31 cellular contexts compared by ENCODE assay signal in genomic region chr14:52333108-52333507, GRCh38. TPM values are rescaled to one million over a fixed set of nuclear protein-coding genes. Genes with fewer than 3 reads are reported as not detected.
DNase-seq lines count a peak whose midpoint lies in the region; ATAC-seq, FAIRE-seq and TF ChIP-seq lines count a peak whose summit lies in the region.
"Had no signal": no experiment of that assay in that cellular context is flagged by ENCODE, and none has a peak within 500 bp of the region (broad histone marks: within the 10 kb centered on the region; RNA-seq: fewer than 3 reads in every experiment).

No MANE protein-coding gene starts in this region.

- H2BK120ac ChIP-seq in H1 (replicated peaks; ENCODE audit: low read depth, low read length), result no peak overlapping the region

- TF ChIP-seq CTCF in H1 (IDR thresholded peaks at IDR 0.05; ENCODE audit: control extremely low read depth in 1 of 3, insufficient read depth in 1 of 3, low read depth in 1 of 3, low read length in 3 of 3) (no peak), uterus (IDR thresholded peaks at IDR 0.05) (no peak), stomach (IDR thresholded peaks at IDR 0.05) (no peak)

- peaks cover 36% of the 10 kb centered on the region for H3K4me1 Mint-ChIP-seq in activated naive CD4-positive, alpha-beta T cell treated with anti-CD3 and anti-CD28 coated beads, Interleukin-2, amount 10 ng/mL, durations not matched to agents 7 days and 5 days
- peaks cover 20% of the 10 kb centered on the region for H3K4me1 Mint-ChIP-seq in T-helper 17 cell

- peak overlapping the region; percentile 2; the same call in 1 of the 2 replicates for H4K8ac ChIP-seq in H1 (ENCODE audit: extremely low read depth, insufficient read depth, low read length)

- CTCF ChIA-PET in activated naive CD4-positive, alpha-beta T cell treated with anti-CD3 and anti-CD28 coated beads, Interleukin-2, amount 10 ng/mL, durations not matched to agents 7 days and 5 days (lab: Charles Lee), result no interaction called here
- CTCF ChIA-PET in H1 (lab: Charles Lee; ENCODE audit: partially characterized antibody), result no interaction called here

- no peak for ATAC-seq in T-helper 17 cell
- ATAC-seq: A549; gastrocnemius medialis; left colon; stimulated activated memory B cell treated with anti-CD40 and anti-IgM and Interleukin-4, amounts not matched to agents 10 μg/mL and 1 μg/mL and 100 μg/mL, for 72 hours had no signal

- no peak overlapping the region for H3K9ac ChIP-seq in H1 (replicated peaks in 1 of 4; ENCODE audit: extremely low read depth in 1 of 4, low read depth in 3 of 4, low read length in 3 of 4)

- peaks cover 11% of the 10 kb centered on the region for H3K27me3 Mint-ChIP-seq in activated naive CD4-positive, alpha-beta T cell treated with anti-CD3 and anti-CD28 coated beads, Interleukin-2, amount 10 ng/mL, durations not matched to agents 7 days and 5 days
- H3K27me3 Mint-ChIP-seq in T-helper 17 cell, result no peaks in the 10 kb centered on the region
- H3K27me3 Mint-ChIP-seq: activated T-cell treated with anti-CD3 and anti-CD28 coated beads, Interleukin-2, amount 50 U/mL, for 24 hours had no signal

- peak overlapping the region; percentile 22 for H3K27ac Mint-ChIP-seq in activated naive CD4-positive, alpha-beta T cell treated with anti-CD3 and anti-CD28 coated beads, Interleukin-2, amount 10 ng/mL, durations not matched to agents 7 days and 5 days
- H3K27ac Mint-ChIP-seq in T-helper 17 cell, result peak overlapping the region; percentile 27
- H3K27ac Mint-ChIP-seq: activated T-cell treated with anti-CD3 and anti-CD28 coated beads, Interleukin-2, amount 50 U/mL, for 24 hours; HFFc6; stimulated activated memory B cell treated with anti-CD40 and anti-IgM and Interleukin-4, amounts not matched to agents 10 μg/mL and 1 μg/mL and 100 μg/mL, for 72 hours had no signal

- H3K36me3 ChIP-seq in H1 (ENCODE audit: control insufficient read depth in 2 of 4, insufficient read depth in 4 of 4, low read length in 3 of 4) (no peaks in the 10 kb centered on the region), uterus (no peaks in the 10 kb centered on the region), stomach (no peaks in the 10 kb centered on the region)
- H3K36me3 ChIP-seq: gastrocnemius medialis, sigmoid colon, SJCRH30, vagina had no signal

- H2BK20ac ChIP-seq in H1 (ENCODE audit: low read length), result no peak overlapping the region

- H3K36me3 Mint-ChIP-seq in activated naive CD4-positive, alpha-beta T cell treated with anti-CD3 and anti-CD28 coated beads, Interleukin-2, amount 10 ng/mL, durations not matched to agents 7 days and 5 days, result peaks cover 70% of the 10 kb centered on the region
- peaks cover 4% of the 10 kb centered on the region for H3K36me3 Mint-ChIP-seq in T-helper 17 cell (ENCODE audit: low read depth)
- H3K36me3 Mint-ChIP-seq: stimulated activated memory B cell treated with anti-CD40 and anti-IgM and Interleukin-4, amounts not matched to agents 10 μg/mL and 1 μg/mL and 100 μg/mL, for 72 hours had no signal

- H3K4me1 ChIP-seq in H1 (replicated peaks in 1 of 4; ENCODE audit: control insufficient read depth in 3 of 4, insufficient read depth in 4 of 4, low read length in 3 of 4) (peaks cover 0 to 2% (median 0%) of the 10 kb centered on the region in 4 experiments; a peak in 1 of 7 replicates), uterus (peaks cover 0 to 8% of the 10 kb centered on the region in 2 donors), stomach (peaks cover under 1 to 40% (median 11%) of the 10 kb centered on the region in 4 donors)
- H3K4me1 ChIP-seq: gastrocnemius medialis, SJCRH30, vagina had no signal

- intact Hi-C loops in uterus (cut with DNase I; ENCODE audit: low total_unique reads), result no loop called here
- intact Hi-C loops in stomach (cut with DNase I; ENCODE audit: low total_unique reads), result no loop called here

- no peak overlapping the region for H3K23ac ChIP-seq in H1 (ENCODE audit: insufficient read length)

- no peak overlapping the region for H4K5ac ChIP-seq in H1 (ENCODE audit: insufficient read length, low read depth, low read length)

- no peak for DNase-seq in activated naive CD4-positive, alpha-beta T cell treated with anti-CD3 and anti-CD28 coated beads, Interleukin-2, amount 10 ng/mL, durations not matched to agents 7 days and 5 days
- no peak for DNase-seq in activated naive CD4-positive, alpha-beta T cell treated with Interleukin-2 at 50 U/mL for 16 hours
- DNase-seq in T-helper 17 cell (no peak), H1 (ENCODE audit: low read depth in 1 of 2, low spot score in 2 of 2) (no peak), uterus (no peak), superior temporal gyrus (ENCODE audit: extremely low spot score) (no peak), COLO829 (ENCODE audit: low spot score) (no peak), stomach (no peak)
- DNase-seq: activated CD4-positive, alpha-beta T cell treated with anti-CD3 and anti-CD28 coated beads for 4 hours; activated naive CD4-positive, alpha-beta T cell; activated T-cell treated with anti-CD3 and anti-CD28 coated beads, Interleukin-2, amount 50 U/mL, for 24 hours; caudate nucleus; gastrocnemius medialis; HFFc6; Karpas-422; left colon; mammary epithelial cell; MV-4-11; NCI-H1436 treated with DMSO at 0.1 percent for 48 hours; NCI-H2107; NCI-H446; NCI-H82; sigmoid colon; SJCRH30; stimulated activated CD4-positive, alpha-beta T cell treated with anti-CD3 and anti-CD28 coated beads, Interleukin-4, amount 100 ng/mL, for 4 hours had no signal

- no peak overlapping the region for H2BK15ac ChIP-seq in H1 (ENCODE audit: low read length)

- H2BK5ac ChIP-seq in H1 (ENCODE audit: low read depth, low read length), result no peak overlapping the region

- no peak for FAIRE-seq in H1 (lab: Jason Lieb, UNC)
- FAIRE-seq: A549 had no signal

- no peak overlapping the region for H3K56ac ChIP-seq in H1 (replicated peaks; ENCODE audit: insufficient read length, low read depth, low read length)

- no peak overlapping the region for H2BK12ac ChIP-seq in H1 (ENCODE audit: low read depth, low read length)

- peaks cover 1% of the 10 kb centered on the region for H3K9me3 Mint-ChIP-seq in activated naive CD4-positive, alpha-beta T cell treated with anti-CD3 and anti-CD28 coated beads, Interleukin-2, amount 10 ng/mL, durations not matched to agents 7 days and 5 days
- H3K9me3 Mint-ChIP-seq: HFFc6; stimulated activated memory B cell treated with anti-CD40 and anti-IgM and Interleukin-4, amounts not matched to agents 10 μg/mL and 1 μg/mL and 100 μg/mL, for 72 hours had no signal

- H3K27me3 ChIP-seq in H1 (replicated peaks in 1 of 4; ENCODE audit: control insufficient read depth in 3 of 4, extremely low read depth in 1 of 4, insufficient read depth in 3 of 4, low read length in 3 of 4), result peaks cover 0 to 1% (median 0%) of the 10 kb centered on the region in 4 experiments; a peak in 1 of 7 replicates
- H3K27me3 ChIP-seq in uterus, result no peaks in the 10 kb centered on the region
- H3K27me3 ChIP-seq in stomach, result no peaks in the 10 kb centered on the region
- H3K27me3 ChIP-seq: gastrocnemius medialis, hepatocyte, sigmoid colon, SJCRH30, testis, vagina had no signal

- H4K20me1 ChIP-seq in H1 (replicated peaks in 1 of 2; ENCODE audit: control insufficient read depth in 1 of 2, insufficient read depth in 2 of 2, low read length in 2 of 2), result no peaks in the 10 kb centered on the region

- no peak overlapping the region for H3K27ac ChIP-seq in H1 (ENCODE audit: low read depth, low read length)
- H3K27ac ChIP-seq in uterus, result peak overlapping the region; percentile 27 to 33
- no peak overlapping the region for H3K27ac ChIP-seq in stomach
- H3K27ac ChIP-seq: A549, gastrocnemius medialis, hepatocyte, sigmoid colon, SJCRH30, testis, vagina, VCaP had no signal

- TF ChIP-seq EP300 in H1 (IDR thresholded peaks at IDR 0.05; ENCODE audit: borderline replicate concordance in 1 of 2, low read depth in 2 of 2, low read length in 2 of 2), result no peak
- TF ChIP-seq EP300 in stomach (IDR thresholded peaks at IDR 0.05), result no peak

- POLR2A ChIA-PET in H1 (lab: Charles Lee; ENCODE audit: partially characterized antibody), result no interaction called here

- TF ChIP-seq RAD21 in H1 (IDR thresholded peaks at IDR 0.05 in 1 of 2, conservative IDR thresholded peaks at IDR 0.05 in 1 of 2; ENCODE audit: low read depth in 2 of 2, low read length in 2 of 2), result no peak

- H2AFZ ChIP-seq in H1 (ENCODE audit: low read length), result no peak overlapping the region
- H2AFZ ChIP-seq: hepatocyte had no signal

- H3K4me2 ChIP-seq in H1 (ENCODE audit: insufficient read depth in 1 of 2, low read depth in 2 of 2, low read length in 2 of 2), result no peak overlapping the region
- H3K4me2 ChIP-seq: A549, hepatocyte had no signal

- no peak overlapping the region for H3K18ac ChIP-seq in H1 (ENCODE audit: extremely low read depth, low read length)

- H3K9me3 ChIP-seq in T-helper 17 cell (ENCODE audit: control insufficient read depth, low read length, poor library complexity, severe bottlenecking) (no peaks in the 10 kb centered on the region), H1 (ENCODE audit: insufficient read depth in 2 of 2, low read depth in 1 of 2, low read length in 1 of 2) (no peaks in the 10 kb centered on the region), uterus (no peaks in the 10 kb centered on the region), stomach (no peaks in the 10 kb centered on the region)
- H3K9me3 ChIP-seq: A549, gastrocnemius medialis, sigmoid colon, SJCRH30, testis, vagina had no signal

- no peaks in the 10 kb centered on the region for H3K79me2 ChIP-seq in H1 (ENCODE audit: control insufficient read depth in 1 of 2, insufficient read depth in 2 of 2, low read length in 2 of 2)
- H3K79me2 ChIP-seq: hepatocyte had no signal

- no peak overlapping the region for H3K4me3 Mint-ChIP-seq in activated naive CD4-positive, alpha-beta T cell treated with anti-CD3 and anti-CD28 coated beads, Interleukin-2, amount 10 ng/mL, durations not matched to agents 7 days and 5 days
- no peak overlapping the region for H3K4me3 Mint-ChIP-seq in T-helper 17 cell
- H3K4me3 Mint-ChIP-seq: activated T-cell treated with anti-CD3 and anti-CD28 coated beads, Interleukin-2, amount 50 U/mL, for 24 hours; HFFc6; stimulated activated memory B cell treated with anti-CD40 and anti-IgM and Interleukin-4, amounts not matched to agents 10 μg/mL and 1 μg/mL and 100 μg/mL, for 72 hours had no signal

- H3K4ac ChIP-seq in H1 (replicated peaks; ENCODE audit: insufficient read length, low read depth, low read length), result no peak overlapping the region

- H4K91ac ChIP-seq in H1 (replicated peaks; ENCODE audit: insufficient read length, low read length), result no peak overlapping the region

- no peak overlapping the region for H3K4me3 ChIP-seq in H1 (ENCODE audit: extremely low read depth in 1 of 4, insufficient read depth in 2 of 4, low read depth in 3 of 4, low read length in 4 of 4)
- H3K4me3 ChIP-seq in uterus, result no peak overlapping the region
- H3K4me3 ChIP-seq in stomach, result no peak overlapping the region
- H3K4me3 ChIP-seq: A549, gastrocnemius medialis, hepatocyte, sigmoid colon, SJCRH30, testis, vagina had no signal

- H2AK5ac ChIP-seq in H1 (ENCODE audit: low read depth, low read length), result no peak overlapping the region

- TF ChIP-seq POLR2A in H1 (IDR thresholded peaks at IDR 0.05; ENCODE audit: control extremely low read depth in 1 of 2, low read depth in 2 of 2, low read length in 2 of 2) (no peak), uterus (IDR thresholded peaks at IDR 0.05) (no peak), stomach (IDR thresholded peaks at IDR 0.05) (no peak)

- H3K79me1 ChIP-seq in H1 (ENCODE audit: low read depth, low read length), result no peaks in the 10 kb centered on the region

- WGBS in H1 (ENCODE audit: extremely low coverage in 1 of 2, insufficient coverage in 1 of 2, insufficient read length in 1 of 2, insufficient replicate concordance in 2 of 2, low coverage in 1 of 2, low lambda C conversion rate in 2 of 2, missing lambda C conversion rate in 1 of 2), 2 experiments, result 93% methylated on average over 5 of the region's 5 CpGs; no CpG with 5 or more reads in 1 of the 2 experiments
- WGBS in stomach, 5 donors, result 50 to 67% (median 61%) methylated on average over 5 of the region's 5 CpGs

- H3K23me2 ChIP-seq in H1 (ENCODE audit: low read depth, low read length), result no peaks in the 10 kb centered on the region

- no peak overlapping the region for H3K14ac ChIP-seq in H1 (ENCODE audit: insufficient read length)

RNA-seq across cellular contexts. Expression of gene PTGER2, which starts 19.0 kb away (rescaled TPM):
- 10 to 100 TPM; 40.5 to 52.1 TPM for total RNA-seq in T-helper 17 cell
- total RNA-seq in H1 (2021; fragmentation: NEBNext Ultra II Directional; extraction: Animal tissue kit (Norgen Biotek cat#: 25700)), result 1.2 TPM in 2 replicates
- 1.2 and 1.4 TPM in 2 replicates for polyA plus RNA-seq in H1 (2011; rRNA removed)
- polyA plus RNA-seq in H1 (2011; cell fraction: cytosol; rRNA removed), result 0.84 TPM
- 0.68 TPM for polyA plus RNA-seq in H1 (2011; cell fraction: nucleus; rRNA removed)
- 0.64 to 1.9 TPM (median 0.91 TPM) in 4 replicates for polyA plus RNA-seq in H1 (2012, experiment 1 of 2)
- 0.41 TPM for polyA plus RNA-seq in H1 (2012, experiment 2 of 2)
- 0.85 TPM for polyA plus RNA-seq in H1 (2013, experiment 1 of 2)
- polyA plus RNA-seq in H1 (2013, experiment 2 of 2), result 0.99 TPM
- 0.50 and 0.85 TPM in 2 replicates for polyA minus RNA-seq in H1 (2011; rRNA and poly(A)+ RNA removed)
- polyA minus RNA-seq in H1 (2011; cell fraction: cytosol; rRNA and poly(A)+ RNA removed), result 1.4 TPM
- 0.90 TPM for polyA minus RNA-seq in H1 (2011; cell fraction: nucleus; rRNA and poly(A)+ RNA removed)
- 1 to 10 TPM; 1.5 to 7.1 (median 4.7) TPM for total RNA-seq in uterus
- total RNA-seq in stomach, result 10 to 100 TPM in 2 of 5 donors, 1 to 10 TPM in 3; 1.3 to 22.0 (median 8.3) TPM
- 10 to 100 TPM in 2 of 3 donors, 1 to 10 TPM in 1; 5.3 to 20.6 (median 12.9) TPM for polyA plus RNA-seq in stomach

Comparison
In these comparisons a context has a peak if more than half of its experiments do, and no peak if none do; other contexts are left out.
1. H3K27ac ChIP-seq: peak in uterus (2 of 2); none in H1 (single experiment) and stomach (0 of 5).